ENCODE assay signal across 12 cellular contexts in genomic region chr10:29107866-29108498, GRCh38.
DNase-seq lines count a peak whose midpoint lies in the region; ATAC-seq and TF ChIP-seq lines count a peak whose summit lies in the region.
"Had no signal": no experiment of that assay in that cellular context is flagged by ENCODE, and none has a peak within 500 bp of the region (broad histone marks: within the 10 kb centered on the region; RNA-seq: fewer than 3 reads in every experiment).

No MANE protein-coding gene starts in this region.

- H3K56ac ChIP-seq in IMR-90 (ENCODE audit: extremely low read depth, insufficient read depth, low read length) = no peak overlapping the region; the same call in 1 of the 2 replicates

- no peak overlapping the region for H4K5ac ChIP-seq in IMR-90 (ENCODE audit: low read depth, low read length)

- peak overlapping the region; percentile 16; the same call in 1 of the 2 replicates for H4K91ac ChIP-seq in IMR-90 (ENCODE audit: insufficient read depth, low read depth, low read length)

- TF ChIP-seq RAD21 in IMR-90 (IDR thresholded peaks at IDR 0.05; ENCODE audit: low read length) = no peak

- peak overlapping the region; percentile 37; the same call in 1 of the 3 replicates for H2BK15ac ChIP-seq in IMR-90 (ENCODE audit: low read depth, low read length)

- no peaks in the 10 kb centered on the region for H4K20me1 ChIP-seq in IMR-90 (ENCODE audit: insufficient read depth, low read length)

- TF ChIP-seq CTCF in IMR-90 (conservative IDR thresholded peaks at IDR 0.05; ENCODE audit: low read depth, low read length) = no peak

- H3K18ac ChIP-seq in IMR-90 (ENCODE audit: low read depth, low read length) = no peak overlapping the region

- peaks cover 13% of the 10 kb centered on the region for H3K9me1 ChIP-seq in IMR-90 (ENCODE audit: insufficient read depth, low read length)

- no peak overlapping the region for H3K4me3 Mint-ChIP-seq in stimulated activated naive CD8-positive, alpha-beta T cell treated with anti-CD3 and anti-CD28 coated beads, Interleukin-15, amount 100 ng/mL, for 72 hours
- H3K4me3 Mint-ChIP-seq in stimulated activated naive B cell treated with anti-CD40 and anti-IgM and Interleukin-4, amounts not matched to agents 10 μg/mL and 1 μg/mL and 100 μg/mL, for 72 hours = no peak overlapping the region
- H3K4me3 Mint-ChIP-seq: CD4-positive, CD25-positive, alpha-beta regulatory T cell had no signal

- no peak overlapping the region for H2AK9ac ChIP-seq in IMR-90 (replicated peaks; ENCODE audit: low read depth, low read length, poor library complexity)

- 0 out of 2 replicates have a peak overlapping the region, but pooled peaks have one; percentile 65 for H2BK20ac ChIP-seq in IMR-90 (ENCODE audit: low read depth, low read length)

- no peak for DNase-seq in stimulated activated naive CD8-positive, alpha-beta T cell treated with anti-CD3 and anti-CD28 coated beads, Interleukin-15, amount 100 ng/mL, for 72 hours
- no peak for DNase-seq in stimulated activated naive CD8-positive, alpha-beta T cell treated with anti-CD3 and anti-CD28 coated beads, Interleukin-15, Interleukin-2, amounts not matched to agents 100 U/mL and 50 U/mL, for 24 hours
- DNase-seq in IMR-90 = no peak
- no peak for DNase-seq in NK-92 treated with Interleukin-12 subunit alpha and Interleukin-12 subunit beta, amount 100 ng/mL, for 24 hours (lab: John Stamatoyannopoulos, UW)
- DNase-seq in stimulated activated naive B cell treated with anti-CD40 and anti-IgM and Interleukin-4, amounts not matched to agents 10 μg/mL and 1 μg/mL and 100 μg/mL, for 72 hours = no peak
- DNase-seq: Calu3; CD4-positive, CD25-positive, alpha-beta regulatory T cell; DMS 273 treated with DMSO at 0.1 percent for 48 hours had no signal

- intact Hi-C loops in IMR-90 (cut with micrococcal nuclease) = no loop called here

- in situ Hi-C loops in IMR-90 (cut with MboI; ENCODE audit: low sequenced_read_pairs) = no loop called here

- no peak overlapping the region for H3K9ac ChIP-seq in IMR-90 (ENCODE audit: low read depth, low read length)

- dilution Hi-C loops in IMR-90 (cut with HindIII; ENCODE audit: low sequenced_read_pairs, unreplicated experiment) = no loop called here

- no peak overlapping the region for H2BK5ac ChIP-seq in IMR-90 (ENCODE audit: low read depth, low read length, poor library complexity, severe bottlenecking)

- no peaks in the 10 kb centered on the region for H3K36me3 Mint-ChIP-seq in stimulated activated naive B cell treated with anti-CD40 and anti-IgM and Interleukin-4, amounts not matched to agents 10 μg/mL and 1 μg/mL and 100 μg/mL, for 72 hours
- H3K36me3 Mint-ChIP-seq: CD4-positive, CD25-positive, alpha-beta regulatory T cell had no signal

- H3K9me3 ChIP-seq in IMR-90 (ENCODE audit: control insufficient read depth, insufficient read depth, low read length) (peaks cover 4% of the 10 kb centered on the region; the same call in 1 of the 2 replicates), mesodermal cell (ENCODE audit: control insufficient read depth, low read length) (peaks cover 11% of the 10 kb centered on the region)

- no peaks in the 10 kb centered on the region for H3K4me1 Mint-ChIP-seq in stimulated activated naive CD8-positive, alpha-beta T cell treated with anti-CD3 and anti-CD28 coated beads, Interleukin-15, amount 100 ng/mL, for 72 hours
- no peaks in the 10 kb centered on the region for H3K4me1 Mint-ChIP-seq in stimulated activated naive B cell treated with anti-CD40 and anti-IgM and Interleukin-4, amounts not matched to agents 10 μg/mL and 1 μg/mL and 100 μg/mL, for 72 hours
- H3K4me1 Mint-ChIP-seq: CD4-positive, CD25-positive, alpha-beta regulatory T cell had no signal

- no peaks in the 10 kb centered on the region for H3K9me3 Mint-ChIP-seq in stimulated activated naive CD8-positive, alpha-beta T cell treated with anti-CD3 and anti-CD28 coated beads, Interleukin-15, amount 100 ng/mL, for 72 hours
- H3K9me3 Mint-ChIP-seq in stimulated activated naive B cell treated with anti-CD40 and anti-IgM and Interleukin-4, amounts not matched to agents 10 μg/mL and 1 μg/mL and 100 μg/mL, for 72 hours = no peaks in the 10 kb centered on the region

- peak overlapping the region; percentile 11; the same call in 1 of the 2 replicates for H2BK120ac ChIP-seq in IMR-90 (ENCODE audit: low read depth, low read length)

- CTCF ChIA-PET in IMR-90 (lab: Yijun Ruan, JAX) = interaction anchor here (1.3 kb wide), 2 partner anchors 12 to 197 kb away, joined by 4 read pairs; no protein-coding TSS in a partner anchor

- H2AK5ac ChIP-seq in IMR-90 (ENCODE audit: low read depth, low read length) = no peak overlapping the region; the same call in 1 of the 2 replicates

- peaks cover 20% of the 10 kb centered on the region for H3K27me3 Mint-ChIP-seq in stimulated activated naive CD8-positive, alpha-beta T cell treated with anti-CD3 and anti-CD28 coated beads, Interleukin-15, amount 100 ng/mL, for 72 hours
- H3K27me3 Mint-ChIP-seq in stimulated activated naive B cell treated with anti-CD40 and anti-IgM and Interleukin-4, amounts not matched to agents 10 μg/mL and 1 μg/mL and 100 μg/mL, for 72 hours = peaks cover 0 to 5% of the 10 kb centered on the region in 2 donors

- H4K8ac ChIP-seq in IMR-90 (ENCODE audit: low read depth in 2 of 2, low read length in 2 of 2) = no peak overlapping the region

- POLR2A ChIA-PET in IMR-90 (lab: Charles Lee; ENCODE audit: unreplicated experiment) = no interaction called here

- ATAC-seq in stimulated activated naive CD8-positive, alpha-beta T cell treated with anti-CD3 and anti-CD28 coated beads, Interleukin-15, amount 100 ng/mL, for 72 hours = peak; percentile 15
- ATAC-seq in stimulated activated naive CD8-positive, alpha-beta T cell treated with anti-CD3 and anti-CD28 coated beads, Interleukin-15, Interleukin-2, amounts not matched to agents 100 U/mL and 50 U/mL, for 24 hours = no peak
- ATAC-seq in IMR-90 (ENCODE audit: low read depth) (no peak), GM19395 (IDR thresholded peaks at IDR 0.05; ENCODE audit: unreplicated experiment) (no peak)
- no peak for ATAC-seq in stimulated activated naive B cell treated with anti-CD40 and anti-IgM and Interleukin-4, amounts not matched to agents 10 μg/mL and 1 μg/mL and 100 μg/mL, for 72 hours (replicated peaks)
- ATAC-seq: A549, HCT116 had no signal

- no peak overlapping the region for H3K4me2 ChIP-seq in IMR-90 (ENCODE audit: low read depth, low read length)
- H3K4me2 ChIP-seq: A549 had no signal

- no peak overlapping the region for H3K27ac ChIP-seq in IMR-90 (ENCODE audit: insufficient read depth, low read length)
- H3K27ac ChIP-seq in mesodermal cell (ENCODE audit: low read depth, low read length, severe bottlenecking) = peak overlapping the region; percentile 86

- H3K14ac ChIP-seq in IMR-90 (replicated peaks; ENCODE audit: low read depth, low read length) = no peak overlapping the region; the same call in 1 of the 2 replicates

- TF ChIP-seq POLR2A in IMR-90 (IDR thresholded peaks at IDR 0.05; ENCODE audit: low read depth, low read length) = no peak

- no peak overlapping the region for H3K23ac ChIP-seq in IMR-90 (ENCODE audit: low read depth, low read length)

- BruUV-seq in IMR-90 (replicated peaks; lab: Mats Ljungman, UMichigan) = no TSS peak

- H3K27me3 ChIP-seq in IMR-90 (ENCODE audit: control insufficient read depth, insufficient read depth, low read length) = peaks cover 11% of the 10 kb centered on the region; the same call in 1 of the 2 replicates

- WGBS in IMR-90 (ENCODE audit: extremely low coverage in 2 of 2, insufficient read length in 1 of 2), 2 experiments = no CpG with 5 or more reads among the region's 2 CpGs
- 80 to 100% methylated on average over 1 of the region's 2 CpGs for WGBS in mesodermal cell (ENCODE audit: insufficient coverage in 2 of 2), 2 experiments

- no peak overlapping the region for H2AFZ ChIP-seq in IMR-90 (replicated peaks; ENCODE audit: low read length, poor library complexity)

- H3K4me3 ChIP-seq in IMR-90 (ENCODE audit: insufficient read depth, low read depth, low read length) = no peak overlapping the region
- H3K4me3 ChIP-seq in mesodermal cell (ENCODE audit: extremely low read depth, insufficient read depth, low read length, poor library complexity, severe bottlenecking) = no peak overlapping the region
- H3K4me3 ChIP-seq: A549 had no signal

- H3K4me1 ChIP-seq in IMR-90 (ENCODE audit: control insufficient read depth, insufficient read depth, low read length) (peaks cover 13% of the 10 kb centered on the region), mesodermal cell (ENCODE audit: control insufficient read depth, insufficient read depth, low read length, poor library complexity, severe bottlenecking) (peaks cover 61% of the 10 kb centered on the region)

- H3K36me3 ChIP-seq in IMR-90 (ENCODE audit: control insufficient read depth, insufficient read depth, low read length) (no peaks in the 10 kb centered on the region), mesodermal cell (ENCODE audit: control insufficient read depth, insufficient read depth, low read length) (no peaks in the 10 kb centered on the region)

- H3K27ac Mint-ChIP-seq in stimulated activated naive CD8-positive, alpha-beta T cell treated with anti-CD3 and anti-CD28 coated beads, Interleukin-15, amount 100 ng/mL, for 72 hours = no peak overlapping the region
- no peak overlapping the region for H3K27ac Mint-ChIP-seq in stimulated activated naive B cell treated with anti-CD40 and anti-IgM and Interleukin-4, amounts not matched to agents 10 μg/mL and 1 μg/mL and 100 μg/mL, for 72 hours
- H3K27ac Mint-ChIP-seq: CD4-positive, CD25-positive, alpha-beta regulatory T cell had no signal

- 0 out of 2 replicates have a peak overlapping the region, but pooled peaks have one; percentile 4 for H3K4ac ChIP-seq in IMR-90 (ENCODE audit: low read depth, low read length)

- H3K79me1 ChIP-seq in IMR-90 (ENCODE audit: low read depth in 1 of 2, low read length in 2 of 2) = no peaks in the 10 kb centered on the region

TF ChIP-seq in IMR-90, 13 proteins besides CTCF, POLR2A, EP300 and RAD21 (continues in another document):
- TF ChIP-seq MAZ (IDR thresholded peaks at IDR 0.05; ENCODE audit: borderline replicate concordance, low read depth, low read length) (no peak), MXI1 (IDR thresholded peaks at IDR 0.05; ENCODE audit: borderline replicate concordance, low read depth, low read length) (no peak), RCOR1 (IDR thresholded peaks at IDR 0.05; ENCODE audit: insufficient replicate concordance, low read length) (no peak), ELK1 (IDR thresholded peaks at IDR 0.05; ENCODE audit: borderline replicate concordance, low read depth, low read length) (no peak), NFE2L2 (IDR thresholded peaks at IDR 0.05; ENCODE audit: low read depth, low read length) (no peak), RFX5 (IDR thresholded peaks at IDR 0.05; ENCODE audit: low read depth, low read length) (no peak)
